22 cellular contexts compared by ENCODE assay signal in genomic region chr20:54201268-54201846, GRCh38. TPM values are rescaled to one million over a fixed set of nuclear protein-coding genes. Genes with fewer than 3 reads are reported as not detected.
A peak's percentile ranks its signal among the peaks of the same experiment; 100 is the strongest.
DNase-seq lines count a peak whose midpoint lies in the region; ATAC-seq, FAIRE-seq and TF ChIP-seq lines count a peak whose summit lies in the region.
"Had no signal": no experiment of that assay in that cellular context is flagged by ENCODE, and none has a peak within 500 bp of the region (broad histone marks: within the 10 kb centered on the region; RNA-seq: fewer than 3 reads in every experiment).

No MANE protein-coding gene starts in this region.

- POLR2A ChIA-PET in HepG2 (lab: Yijun Ruan, JAX) = no interaction called here
- POLR2A ChIA-PET in WTC11 (lab: Charles Lee) = no interaction called here

- no peak for TF ChIP-seq RAD21 in HepG2 (CRISPR knock-in tag; IDR thresholded peaks at IDR 0.05)

- H3K9me3 ChIP-seq in HepG2 (ENCODE audit: low read length) (no peaks in the 10 kb centered on the region), right lobe of liver (no peaks in the 10 kb centered on the region), esophagus muscularis mucosa (no peaks in the 10 kb centered on the region)
- H3K9me3 ChIP-seq: Peyer's patch had no signal

- H3K4me3 ChIP-seq in HepG2 (replicated peaks in 1 of 3; ENCODE audit: insufficient read depth in 1 of 3, low read depth in 2 of 3, low read length in 3 of 3) = no peak overlapping the region
- no peak overlapping the region for H3K4me3 ChIP-seq in right lobe of liver
- H3K4me3 ChIP-seq in esophagus muscularis mucosa = no peak overlapping the region
- H3K4me3 ChIP-seq: Peyer's patch had no signal

- H3K9me3 Mint-ChIP-seq in WTC11 = no peaks in the 10 kb centered on the region
- H3K9me3 Mint-ChIP-seq in activated naive CD8-positive, alpha-beta T cell treated with anti-CD3 and anti-CD28 coated beads for 36 hours = no peaks in the 10 kb centered on the region
- H3K9me3 Mint-ChIP-seq: CD8-positive, alpha-beta memory T cell had no signal

- no peak overlapping the region for H3K27ac Mint-ChIP-seq in WTC11
- no peak overlapping the region for H3K27ac Mint-ChIP-seq in activated naive CD8-positive, alpha-beta T cell treated with anti-CD3 and anti-CD28 coated beads for 36 hours
- H3K27ac Mint-ChIP-seq: CD8-positive, alpha-beta memory T cell had no signal

- DNase-seq in HepG2 (ENCODE audit: low spot score) (no peak), right lobe of liver (no peak), WTC11 (ENCODE audit: low spot score) (no peak), esophagus muscularis mucosa (ENCODE audit: extremely low spot score) (peak; percentile 86), NCI-H82 (lab: John Stamatoyannopoulos, UW) (no peak)
- DNase-seq in activated naive CD8-positive, alpha-beta T cell treated with anti-CD3 and anti-CD28 coated beads for 36 hours = no peak
- DNase-seq: CD8-positive, alpha-beta memory T cell; GDM1; HCEC 1CT; MV-4-11; NCI-H1105 treated with DMSO at 0.1 percent for 48 hours; NCI-H2029 treated with DMSO at 0.1 percent for 48 hours; NCI-H2171 treated with DMSO at 0.1 percent for 48 hours; NCI-H69; NK-92 treated with Interleukin-12 subunit alpha and Interleukin-12 subunit beta, amount 100 ng/mL, for 24 hours; Peyer's patch had no signal

- H3K4me2 ChIP-seq in HepG2 (ENCODE audit: low read depth, low read length) = no peak overlapping the region

- H3K9ac ChIP-seq in HepG2 (ENCODE audit: insufficient read depth, low read depth, low read length) = no peak overlapping the region

- in situ Hi-C loops in HepG2 (cut with HindIII; ENCODE audit: extremely low pct_ligation_motif_present, low pct_unique_long_range_greater_than_20kb) = loop anchor here (10.0 to 25.0 kb wide), 2 partner anchors 627 to 1114 kb away; no protein-coding TSS in a partner anchor

- no peak for FAIRE-seq in HepG2 (lab: Jason Lieb, UNC)
- FAIRE-seq: GM19239 had no signal

- H3K4me3 Mint-ChIP-seq in WTC11 = no peak overlapping the region
- no peak overlapping the region for H3K4me3 Mint-ChIP-seq in activated naive CD8-positive, alpha-beta T cell treated with anti-CD3 and anti-CD28 coated beads for 36 hours
- H3K4me3 Mint-ChIP-seq: CD8-positive, alpha-beta memory T cell had no signal

- ATAC-seq in HepG2 = no peak
- no peak for ATAC-seq in right lobe of liver
- ATAC-seq in WTC11 = peak; percentile 44
- ATAC-seq in HG03097 (IDR thresholded peaks at IDR 0.05; ENCODE audit: low FRiP score, unreplicated experiment) = no peak
- no peak for ATAC-seq in HG03045 (IDR thresholded peaks at IDR 0.05; ENCODE audit: unreplicated experiment)
- ATAC-seq: Right ventricle myocardium inferior had no signal

- TF ChIP-seq POLR2A in HepG2 (IDR thresholded peaks at IDR 0.05; ENCODE audit: insufficient read depth in 1 of 2, low read depth in 2 of 2, low read length in 2 of 2) (no peak), right lobe of liver (IDR thresholded peaks at IDR 0.05) (no peak), esophagus muscularis mucosa (IDR thresholded peaks at IDR 0.05; ENCODE audit: low read depth) (no peak)

- H3K27me3 Mint-ChIP-seq in WTC11 (ENCODE audit: low read depth) = no peaks in the 10 kb centered on the region
- H3K27me3 Mint-ChIP-seq in activated naive CD8-positive, alpha-beta T cell treated with anti-CD3 and anti-CD28 coated beads for 36 hours = no peaks in the 10 kb centered on the region

- CTCF ChIA-PET in HepG2 (lab: Yijun Ruan, JAX; ENCODE audit: low intra/inter-chr PET ratio, low total read pairs) (interaction anchor here (0.5 to 8.3 kb wide), 2 partner anchors 105 to 286 kb away, joined by 3 to 358 read pairs; no protein-coding TSS in a partner anchor), WTC11 (lab: Charles Lee) (interaction anchor here (0.6 to 2.6 kb wide), 9 partner anchors 13 to 447 kb away, joined by 3 to 10 read pairs (median 4); no protein-coding TSS in a partner anchor)

- no peaks in the 10 kb centered on the region for H4K20me1 ChIP-seq in HepG2 (ENCODE audit: insufficient read depth, low read length)

- H3K4me1 ChIP-seq in HepG2 (ENCODE audit: insufficient read depth, low read length) (peaks cover 41% of the 10 kb centered on the region), right lobe of liver (no peaks in the 10 kb centered on the region), esophagus muscularis mucosa (no peaks in the 10 kb centered on the region)
- H3K4me1 ChIP-seq: Peyer's patch had no signal

- H3K36me3 ChIP-seq in HepG2 (replicated peaks in 1 of 2; ENCODE audit: control insufficient read depth in 1 of 2, insufficient read depth in 2 of 2, low read length in 2 of 2) (no peaks in the 10 kb centered on the region), right lobe of liver (no peaks in the 10 kb centered on the region), esophagus muscularis mucosa (no peaks in the 10 kb centered on the region)
- H3K36me3 ChIP-seq: Peyer's patch had no signal

- no peaks in the 10 kb centered on the region for H3K79me2 ChIP-seq in HepG2 (ENCODE audit: insufficient read depth, low read length)

- H3K27ac ChIP-seq in HepG2 (ENCODE audit: extremely low read length, insufficient read depth, low read length) (no peak overlapping the region), right lobe of liver (no peak overlapping the region), esophagus muscularis mucosa (replicated peaks in 1 of 4) (no peak overlapping the region)
- H3K27ac ChIP-seq: C4-2B, Peyer's patch had no signal

- H3K4me1 Mint-ChIP-seq in WTC11 = peaks cover 24% of the 10 kb centered on the region
- H3K4me1 Mint-ChIP-seq in activated naive CD8-positive, alpha-beta T cell treated with anti-CD3 and anti-CD28 coated beads for 36 hours = peaks cover 13% of the 10 kb centered on the region
- H3K4me1 Mint-ChIP-seq: CD8-positive, alpha-beta memory T cell had no signal

- 40% methylated on average over 4 of the region's 4 CpGs for WGBS in HepG2 (ENCODE audit: low lambda C conversion rate)
- WGBS in right lobe of liver (ENCODE audit: insufficient coverage, low coverage, low lambda C conversion rate, missing lambda C conversion rate) = 60% methylated on average over 1 of the region's 4 CpGs
- 64% methylated on average over 4 of the region's 4 CpGs for WGBS in esophagus muscularis mucosa

- TF ChIP-seq EP300 in HepG2 (IDR thresholded peaks at IDR 0.05; ENCODE audit: low read depth in 2 of 2, low read length in 2 of 2) (no peak), HepG2 (CRISPR knock-in tag; IDR thresholded peaks at IDR 0.05; ENCODE audit: borderline replicate concordance) (no peak), esophagus muscularis mucosa (IDR thresholded peaks at IDR 0.05) (no peak)

- no TSS peak for BruUV-seq in HepG2 (replicated peaks; lab: Mats Ljungman, UMichigan)

- no peaks in the 10 kb centered on the region for H3K36me3 Mint-ChIP-seq in WTC11
- H3K36me3 Mint-ChIP-seq in activated naive CD8-positive, alpha-beta T cell treated with anti-CD3 and anti-CD28 coated beads for 36 hours = no peaks in the 10 kb centered on the region
- H3K36me3 Mint-ChIP-seq: CD8-positive, alpha-beta memory T cell had no signal

- intact Hi-C loops in HepG2 (cut with micrococcal nuclease; ENCODE audit: unreplicated experiment) (no loop called here), right lobe of liver (cut with DNase I) (loop anchor here in 1 of 2 donors (5.0 kb wide), 1 partner anchor 104 kb away; no protein-coding TSS in a partner anchor), esophagus muscularis mucosa (cut with DNase I) (no loop called here)

- no peak overlapping the region for H2AFZ ChIP-seq in HepG2 (ENCODE audit: low read length)

- peak; percentile 28 for TF ChIP-seq CTCF in HepG2 (CRISPR knock-in tag; IDR thresholded peaks at IDR 0.05)
- TF ChIP-seq CTCF in right lobe of liver (IDR thresholded peaks at IDR 0.05) = no peak
- TF ChIP-seq CTCF in WTC11 (IDR thresholded peaks at IDR 0.05) = no peak
- TF ChIP-seq CTCF in esophagus muscularis mucosa (IDR thresholded peaks at IDR 0.05) = no peak

- H3K27me3 ChIP-seq in HepG2 (ENCODE audit: control insufficient read depth in 1 of 2, insufficient read depth in 2 of 2, low read length in 2 of 2) (peaks cover 0 to 14% of the 10 kb centered on the region in 2 experiments; a peak in 1 of 5 replicates), right lobe of liver (no peaks in the 10 kb centered on the region), esophagus muscularis mucosa (peaks cover 0 to 4% (median 0%) of the 10 kb centered on the region in 4 donors)
- H3K27me3 ChIP-seq: Peyer's patch had no signal

RNA-seq across cellular contexts. Expression of gene PFDN4, which starts 6.5 kb away (rescaled TPM):
- total RNA-seq in HepG2 (2016; rRNA removed; fragmentation: Illumina TruSeq; extraction: Trizol) = 227 and 299 TPM in 2 replicates
- total RNA-seq in HepG2 (2016; cell fraction: cytosol; rRNA removed; fragmentation: Illumina TruSeq; extraction: Trizol; ENCODE audit: low read depth) = 116 and 137 TPM in 2 replicates
- total RNA-seq in HepG2 (2016; cell fraction: insoluble cytoplasmic fraction; rRNA removed; fragmentation: Illumina TruSeq; extraction: Trizol) = 227 and 317 TPM in 2 replicates
- total RNA-seq in HepG2 (2016; cell fraction: membrane; rRNA removed; fragmentation: Illumina TruSeq; extraction: Trizol) = 141 and 157 TPM in 2 replicates
- total RNA-seq in HepG2 (2016; cell fraction: nucleus; rRNA removed; fragmentation: Illumina TruSeq; extraction: Trizol) = 81.8 and 87.1 TPM in 2 replicates
- polyA plus RNA-seq in HepG2 (2011; rRNA removed) = 41.7 and 59.8 TPM in 2 replicates
- 37.0 and 54.6 TPM in 2 replicates for polyA plus RNA-seq in HepG2 (2011; cell fraction: cytosol; rRNA removed)
- 11.6 and 20.3 TPM in 2 replicates for polyA plus RNA-seq in HepG2 (2011; cell fraction: nucleus; rRNA removed)
- polyA plus RNA-seq in HepG2 (2012) = 152 and 165 TPM in 2 replicates
- 106 and 114 TPM in 2 replicates for polyA plus RNA-seq in HepG2 (2016; cell fraction: cytosol; fragmentation: Illumina TruSeq; extraction: Trizol; ENCODE audit: low read depth)
- 248 and 300 TPM in 2 replicates for polyA plus RNA-seq in HepG2 (2016; cell fraction: insoluble cytoplasmic fraction; fragmentation: Illumina TruSeq; extraction: Trizol; ENCODE audit: low read depth)
- polyA plus RNA-seq in HepG2 (2016; cell fraction: membrane; fragmentation: Illumina TruSeq; extraction: Trizol; ENCODE audit: low read depth) = 116 and 120 TPM in 2 replicates
- 122 and 141 TPM in 2 replicates for polyA plus RNA-seq in HepG2 (2016; cell fraction: nucleus; fragmentation: Illumina TruSeq; extraction: Trizol; ENCODE audit: insufficient read depth, low read depth)
- 0.28 and 1.1 TPM in 2 replicates for polyA minus RNA-seq in HepG2 (2011; rRNA and poly(A)+ RNA removed; ENCODE audit: low replicate concordance)
- 31.9 and 32.4 TPM in 2 replicates for polyA minus RNA-seq in HepG2 (2011; cell fraction: cytosol; rRNA and poly(A)+ RNA removed)
- 16.5 and 23.9 TPM in 2 replicates for polyA minus RNA-seq in HepG2 (2011; cell fraction: nucleus; rRNA and poly(A)+ RNA removed)
- total RNA-seq in right lobe of liver = 10 to 100 TPM in 2 of 6 experiments, 1 to 10 TPM in 4; 4.2 to 50.9 (median 7.9) TPM
- 90.1 to 94.4 TPM (median 90.5 TPM) in 3 replicates for total RNA-seq in WTC11 (2021)
- total RNA-seq in esophagus muscularis mucosa = 10 to 100 TPM; 43.2 to 96.8 (median 58.7) TPM
- total RNA-seq in activated naive CD8-positive, alpha-beta T cell treated with anti-CD3 and anti-CD28 coated beads for 36 hours = 10 to 100 TPM; 38.8 to 41.8 TPM

RNA-seq across cellular contexts. Expression of gene CYP24A1, which starts 27.6 kb away (rescaled TPM):
- total RNA-seq in HepG2 (2016; rRNA removed; fragmentation: Illumina TruSeq; extraction: Trizol) = 6.9 and 9.4 TPM in 2 replicates
- 67.3 and 73.1 TPM in 2 replicates for total RNA-seq in HepG2 (2016; cell fraction: cytosol; rRNA removed; fragmentation: Illumina TruSeq; extraction: Trizol; ENCODE audit: low read depth)
- total RNA-seq in HepG2 (2016; cell fraction: insoluble cytoplasmic fraction; rRNA removed; fragmentation: Illumina TruSeq; extraction: Trizol) = 6.1 and 9.5 TPM in 2 replicates
- total RNA-seq in HepG2 (2016; cell fraction: membrane; rRNA removed; fragmentation: Illumina TruSeq; extraction: Trizol) = 33.5 and 36.3 TPM in 2 replicates
- 7.8 and 8.5 TPM in 2 replicates for total RNA-seq in HepG2 (2016; cell fraction: nucleus; rRNA removed; fragmentation: Illumina TruSeq; extraction: Trizol)
- 23.7 and 32.7 TPM in 2 replicates for polyA plus RNA-seq in HepG2 (2011; rRNA removed)
- polyA plus RNA-seq in HepG2 (2011; cell fraction: cytosol; rRNA removed) = 15.3 and 17.1 TPM in 2 replicates
- 38.3 and 55.7 TPM in 2 replicates for polyA plus RNA-seq in HepG2 (2011; cell fraction: nucleus; rRNA removed)
- 1.8 and 6.1 TPM in 2 replicates for polyA plus RNA-seq in HepG2 (2012)
- polyA plus RNA-seq in HepG2 (2016; cell fraction: cytosol; fragmentation: Illumina TruSeq; extraction: Trizol; ENCODE audit: low read depth) = 0.28 and 0.52 TPM in 2 replicates
- 2.7 and 3.9 TPM in 2 replicates for polyA plus RNA-seq in HepG2 (2016; cell fraction: insoluble cytoplasmic fraction; fragmentation: Illumina TruSeq; extraction: Trizol; ENCODE audit: low read depth)
- polyA plus RNA-seq in HepG2 (2016; cell fraction: membrane; fragmentation: Illumina TruSeq; extraction: Trizol; ENCODE audit: low read depth) = 0.63 and 1.2 TPM in 2 replicates
- 13.8 and 14.1 TPM in 2 replicates for polyA plus RNA-seq in HepG2 (2016; cell fraction: nucleus; fragmentation: Illumina TruSeq; extraction: Trizol; ENCODE audit: insufficient read depth, low read depth)
- 40.3 TPM in 1 of 2 replicates, not detected in the other for polyA minus RNA-seq in HepG2 (2011; rRNA and poly(A)+ RNA removed; ENCODE audit: low replicate concordance)
- 45.4 and 51.8 TPM in 2 replicates for polyA minus RNA-seq in HepG2 (2011; cell fraction: cytosol; rRNA and poly(A)+ RNA removed)
- polyA minus RNA-seq in HepG2 (2011; cell fraction: nucleus; rRNA and poly(A)+ RNA removed) = 44.9 and 49.7 TPM in 2 replicates
- not detected for total RNA-seq in right lobe of liver
- not detected in 3 replicates for total RNA-seq in WTC11 (2021)
- total RNA-seq in esophagus muscularis mucosa = not detected
- not detected for total RNA-seq in activated naive CD8-positive, alpha-beta T cell treated with anti-CD3 and anti-CD28 coated beads for 36 hours
- total RNA-seq: Peyer's patch, Right ventricle myocardium inferior, SK-MEL-5 had no signal

Comparison
In these comparisons a context has a peak if more than half of its experiments do, and no peak if none do; other contexts are left out.
1. Of the 50 proteins assayed by ChIP-seq in both HepG2 and WTC11: peak only in HepG2: CTCF; only in WTC11: none; in both: none; in neither: 49.